10 cellular contexts compared by ENCODE assay signal in the genomic region with DNA sequence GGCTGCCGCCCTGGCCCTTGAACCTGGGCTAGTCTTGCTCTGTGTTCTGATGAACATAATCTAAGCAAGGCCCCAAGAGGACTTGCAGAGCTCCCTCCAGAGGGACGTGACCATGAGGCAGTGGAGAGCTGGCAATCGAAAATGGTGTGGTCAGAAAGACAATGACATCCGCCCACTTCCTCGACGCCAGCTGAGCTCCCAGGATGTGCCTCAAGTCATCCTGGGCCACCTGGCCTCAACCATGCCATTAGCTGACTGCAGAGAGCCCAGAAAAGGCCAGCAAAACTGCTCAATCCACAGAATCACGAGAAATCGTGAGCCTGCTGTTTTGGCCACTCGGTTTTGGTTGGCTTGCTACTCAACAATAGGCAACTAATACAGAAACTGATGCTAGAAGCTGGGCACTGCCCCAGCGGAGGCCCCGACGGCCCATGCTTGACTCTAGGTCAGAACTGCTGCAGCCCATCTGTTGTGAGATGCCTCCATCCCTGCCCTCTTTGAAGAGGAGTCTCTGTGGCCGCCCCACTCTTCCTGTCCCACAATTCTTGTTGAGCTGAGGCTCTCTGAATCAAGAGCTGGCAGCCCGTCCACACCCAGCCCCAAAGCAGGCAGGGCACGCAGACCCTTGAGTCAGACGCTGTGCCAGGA. TPM values are rescaled to one million over a fixed set of nuclear protein-coding genes. Genes with fewer than 3 reads are reported as not detected.
DNase-seq lines count a peak whose midpoint lies in the region; ATAC-seq, FAIRE-seq and TF ChIP-seq lines count a peak whose summit lies in the region.
"Had no signal": no experiment of that assay in that cellular context is flagged by ENCODE, and none has a peak within 500 bp of the region (broad histone marks: within the 10 kb centered on the region; RNA-seq: fewer than 3 reads in every experiment).

No MANE protein-coding gene starts in this region.

- no peak for DNase-seq in GM12891 (ENCODE audit: insufficient read length, low spot score)
- DNase-seq in GM20000 (ENCODE audit: low spot score) = peak; percentile 57
- DNase-seq in effector memory CD8-positive, alpha-beta T cell = no peak
- DNase-seq in left cardiac atrium = no peak
- no peak for DNase-seq in NCI-H526 (lab: John Stamatoyannopoulos, UW)
- no peak for DNase-seq in osteocyte (ENCODE audit: extremely low spot score, unreplicated experiment)
- no peak for DNase-seq in kidney glomerular epithelial cell (lab: John Stamatoyannopoulos, UW)
- DNase-seq: NCI-H2107, SW 1271 had no signal

- ATAC-seq in HG03196 (IDR thresholded peaks at IDR 0.05; ENCODE audit: unreplicated experiment) (peak; percentile 48), left cardiac atrium (no peak)
- peak; percentile 11 for ATAC-seq in effector memory CD8-positive, alpha-beta T cell (replicated peaks)

- no peak for TF ChIP-seq POLR2A in GM12891 (IDR thresholded peaks at IDR 0.05; ENCODE audit: low read depth, low read length)

- no peaks in the 10 kb centered on the region for H3K9me3 Mint-ChIP-seq in effector memory CD8-positive, alpha-beta T cell
- H3K9me3 Mint-ChIP-seq in osteocyte (ENCODE audit: unreplicated experiment) = no peaks in the 10 kb centered on the region

- TF ChIP-seq CTCF in GM20000 (IDR thresholded peaks at IDR 0.05; ENCODE audit: extremely low read depth, missing control alignments) = no peak
- TF ChIP-seq CTCF in osteocyte (IDR thresholded peaks at IDR 0.05) = no peak

- H3K27me3 Mint-ChIP-seq in effector memory CD8-positive, alpha-beta T cell = no peaks in the 10 kb centered on the region
- H3K27me3 Mint-ChIP-seq in osteocyte (ENCODE audit: unreplicated experiment) = no peaks in the 10 kb centered on the region

- intact Hi-C loops in left cardiac atrium (cut with DNase I) = no loop called here

- peaks cover 80 to 91% of the 10 kb centered on the region in 2 donors for H3K4me1 Mint-ChIP-seq in effector memory CD8-positive, alpha-beta T cell (ENCODE audit: low read depth in 2 of 2)
- H3K4me1 Mint-ChIP-seq in osteocyte (ENCODE audit: unreplicated experiment) = peaks cover 76% of the 10 kb centered on the region

- H3K27ac Mint-ChIP-seq in effector memory CD8-positive, alpha-beta T cell = peak overlapping the region; percentile 85 to 96
- no peak overlapping the region for H3K27ac Mint-ChIP-seq in osteocyte (ENCODE audit: unreplicated experiment)

- peak overlapping the region; percentile 63 to 69 for H3K4me3 Mint-ChIP-seq in effector memory CD8-positive, alpha-beta T cell
- no peak overlapping the region for H3K4me3 Mint-ChIP-seq in osteocyte (ENCODE audit: unreplicated experiment)

- peak; percentile 94 for FAIRE-seq in GM12891 (lab: Jason Lieb, UNC)

- peaks cover 33% of the 10 kb centered on the region for H3K36me3 Mint-ChIP-seq in effector memory CD8-positive, alpha-beta T cell (ENCODE audit: insufficient read depth)
- peaks cover 4% of the 10 kb centered on the region for H3K36me3 Mint-ChIP-seq in osteocyte (ENCODE audit: unreplicated experiment)

TF ChIP-seq in GM12891, 5 proteins besides CTCF, POLR2A, EP300 and RAD21:
- TF ChIP-seq PAX5 (IDR thresholded peaks at IDR 0.05; ENCODE audit: insufficient read depth, low read length, severe bottlenecking) (peak; percentile 47), POU2F2 (IDR thresholded peaks at IDR 0.05; ENCODE audit: low read depth, low read length) (no peak)

RNA-seq across cellular contexts. Expression of a gene that starts 53.3 kb away (rescaled TPM):
- polyA plus RNA-seq in GM12891 (2012; ENCODE audit: low read depth, missing spikeins) = 72.0 TPM
- total RNA-seq in left cardiac atrium (10 to 100 TPM; 57.6 to 62.2 TPM), osteocyte (139 and 142 TPM in 2 replicates)

Comparison
In these comparisons a context has a peak if more than half of its experiments do, and no peak if none do; other contexts are left out.
1. ATAC-seq: peak in HG03196 (single experiment) and effector memory CD8-positive, alpha-beta T cell (single experiment); none in left cardiac atrium (0 of 2).